ENCODE assay signal across 20 cellular contexts in genomic region chr14:103517172-103517566, GRCh38. TPM values are rescaled to one million over a fixed set of nuclear protein-coding genes. Genes with fewer than 3 reads are reported as not detected.
DNase-seq lines count a peak whose midpoint lies in the region; ATAC-seq and TF ChIP-seq lines count a peak whose summit lies in the region.
"Had no signal": no experiment of that assay in that cellular context is flagged by ENCODE, and none has a peak within 500 bp of the region (broad histone marks: within the 10 kb centered on the region; RNA-seq: fewer than 3 reads in every experiment).

No MANE protein-coding gene starts in this region.

- no peaks in the 10 kb centered on the region for H3K36me3 Mint-ChIP-seq in CD4-positive, alpha-beta T cell (ENCODE audit: low read depth)
- peaks cover 13% of the 10 kb centered on the region for H3K36me3 Mint-ChIP-seq in progenitor cell of endocrine pancreas (ENCODE audit: insufficient read depth)
- H3K36me3 Mint-ChIP-seq: activated naive CD8-positive, alpha-beta T cell treated with anti-CD3 and anti-CD28 coated beads for 36 hours; memory B cell had no signal

- ATAC-seq in CD4-positive, alpha-beta T cell (ENCODE audit: poor library complexity), result no peak
- ATAC-seq: activated CD8-positive, alpha-beta T cell treated with anti-CD3 and anti-CD28 coated beads for 36 hours; stimulated activated naive CD8-positive, alpha-beta T cell treated with anti-CD3 and anti-CD28 coated beads, Interleukin-15, Interleukin-2, amounts not matched to agents 100 U/mL and 50 U/mL, for 24 hours had no signal

- H3K4me3 ChIP-seq in right atrium auricular region (no peak overlapping the region), OCI-LY7 (ENCODE audit: low read depth, low read length, poor library complexity, severe bottlenecking) (no peak overlapping the region)
- H3K4me3 ChIP-seq: esophagus squamous epithelium, GM23338, uterus had no signal

- CTCF ChIA-PET in CD4-positive, alpha-beta T cell (lab: Charles Lee), result no interaction called here
- CTCF ChIA-PET in OCI-LY7 (lab: Charles Lee; ENCODE audit: unreplicated experiment), result no interaction called here

- H3K9me2 ChIP-seq in OCI-LY7 (ENCODE audit: insufficient read depth, low read length), result no peaks in the 10 kb centered on the region

- H3K36me3 ChIP-seq in right atrium auricular region (peaks cover 4% of the 10 kb centered on the region), OCI-LY7 (ENCODE audit: insufficient read depth, low read length) (peaks cover 4% of the 10 kb centered on the region; the same call in 1 of the 2 replicates)
- H3K36me3 ChIP-seq: esophagus squamous epithelium, uterus had no signal

- peaks cover 14% of the 10 kb centered on the region for H3K27me3 Mint-ChIP-seq in CD4-positive, alpha-beta T cell
- no peaks in the 10 kb centered on the region for H3K27me3 Mint-ChIP-seq in progenitor cell of endocrine pancreas
- H3K27me3 Mint-ChIP-seq: activated CD8-positive, alpha-beta T cell treated with anti-CD3 and anti-CD28 coated beads for 36 hours; activated naive CD8-positive, alpha-beta T cell treated with anti-CD3 and anti-CD28 coated beads for 36 hours had no signal

- intact Hi-C loops in CD4-positive, alpha-beta T cell (cut with DNase I, micrococcal nuclease), result no loop called here
- intact Hi-C loops in OCI-LY7 (cut with micrococcal nuclease; ENCODE audit: unreplicated experiment), result loop anchor here (5.0 kb wide), 1 partner anchor 45 kb away; the partner anchor contains the start of genes BAG5 and COA8

- no TSS peak for BruUV-seq in OCI-LY7 (replicated peaks; lab: Mats Ljungman, UMichigan)

- H2AFZ ChIP-seq in OCI-LY7 (ENCODE audit: low read length), result no peak overlapping the region
- H2AFZ ChIP-seq: GM23338 had no signal

- no peaks in the 10 kb centered on the region for H3K79me2 ChIP-seq in OCI-LY7 (ENCODE audit: insufficient read depth, low read depth, low read length)

- H4K20me1 ChIP-seq in OCI-LY7 (ENCODE audit: insufficient read depth, low read length), result no peaks in the 10 kb centered on the region; the same call in 1 of the 2 replicates

- H3K27ac Mint-ChIP-seq in CD4-positive, alpha-beta T cell, result no peak overlapping the region
- peak overlapping the region; percentile 27 for H3K27ac Mint-ChIP-seq in progenitor cell of endocrine pancreas
- H3K27ac Mint-ChIP-seq: activated CD8-positive, alpha-beta T cell treated with anti-CD3 and anti-CD28 coated beads for 36 hours; activated naive CD8-positive, alpha-beta T cell treated with anti-CD3 and anti-CD28 coated beads for 36 hours; GM23338; memory B cell had no signal

- no peak for DNase-seq in CD4-positive, alpha-beta T cell
- DNase-seq in right atrium auricular region (ENCODE audit: low spot score) (no peak), progenitor cell of endocrine pancreas (ENCODE audit: low spot score, unreplicated experiment) (no peak), OCI-LY7 (ENCODE audit: low spot score) (no peak), NCI-H187 treated with DMSO at 0.1 percent for 48 hours (lab: John Stamatoyannopoulos, UW) (no peak), hepatic stellate cell (ENCODE audit: low spot score) (no peak), NCI-H2107 (lab: John Stamatoyannopoulos, UW) (no peak)
- DNase-seq: activated CD8-positive, alpha-beta T cell treated with anti-CD3 and anti-CD28 coated beads for 36 hours; activated naive CD8-positive, alpha-beta T cell treated with anti-CD3 and anti-CD28 coated beads for 36 hours; activated T-cell treated with anti-CD3 and anti-CD28 coated beads, Interleukin-2, amount 50 U/mL, for 48 hours; esophagus squamous epithelium; immature natural killer cell; NCI-H1694 treated with DMSO at 0.1 percent for 48 hours; NCI-H510A; SHP77 treated with DMSO at 0.1 percent for 48 hours; stimulated activated naive CD8-positive, alpha-beta T cell treated with anti-CD3 and anti-CD28 coated beads, Interleukin-15, Interleukin-2, amounts not matched to agents 100 U/mL and 50 U/mL, for 24 hours; uterus had no signal

- no peak for TF ChIP-seq CTCF in CD4-positive, alpha-beta T cell (IDR thresholded peaks at IDR 0.05)
- TF ChIP-seq CTCF in VCaP (conservative IDR thresholded peaks at IDR 0.05) (no peak), right atrium auricular region (IDR thresholded peaks at IDR 0.05) (no peak), progenitor cell of endocrine pancreas (IDR thresholded peaks at IDR 0.05; ENCODE audit: unreplicated experiment) (no peak), OCI-LY7 (conservative IDR thresholded peaks at IDR 0.05; ENCODE audit: low read length) (no peak)

- POLR2A ChIA-PET in CD4-positive, alpha-beta T cell (lab: Charles Lee), result no interaction called here
- POLR2A ChIA-PET in OCI-LY7 (lab: Charles Lee), result no interaction called here

- H3K9me3 ChIP-seq in CD4-positive, alpha-beta T cell (ENCODE audit: control insufficient read depth, low read length), result no peaks in the 10 kb centered on the region
- H3K9me3 ChIP-seq in right atrium auricular region (no peaks in the 10 kb centered on the region), OCI-LY7 (ENCODE audit: low read length) (no peaks in the 10 kb centered on the region)
- H3K9me3 ChIP-seq: esophagus squamous epithelium, uterus had no signal

- H3K4me1 ChIP-seq in right atrium auricular region (peaks cover 0 to 85% of the 10 kb centered on the region in 2 donors), OCI-LY7 (ENCODE audit: insufficient read depth, low read length, poor library complexity, severe bottlenecking) (peaks cover 17% of the 10 kb centered on the region)

- peaks cover 10% of the 10 kb centered on the region for H3K4me1 Mint-ChIP-seq in CD4-positive, alpha-beta T cell (ENCODE audit: low read depth)
- H3K4me1 Mint-ChIP-seq in progenitor cell of endocrine pancreas (ENCODE audit: low read depth), result peaks cover 9% of the 10 kb centered on the region

- no peak overlapping the region for H3K27ac ChIP-seq in CD4-positive, alpha-beta T cell (ENCODE audit: low read depth, low read length)
- H3K27ac ChIP-seq in VCaP (peak overlapping the region; percentile 98; the same call in 1 of the 2 replicates), right atrium auricular region (peak overlapping the region; percentile 45 to 84), OCI-LY7 (ENCODE audit: low read depth, low read length, poor library complexity, severe bottlenecking) (no peak overlapping the region)

- H3K4me2 ChIP-seq in OCI-LY7 (ENCODE audit: low read length), result no peak overlapping the region
- H3K4me2 ChIP-seq: GM23338 had no signal

- peak overlapping the region; percentile 15 for H3K4me3 Mint-ChIP-seq in CD4-positive, alpha-beta T cell
- no peak overlapping the region for H3K4me3 Mint-ChIP-seq in progenitor cell of endocrine pancreas (ENCODE audit: low read depth)
- H3K4me3 Mint-ChIP-seq: activated CD8-positive, alpha-beta T cell treated with anti-CD3 and anti-CD28 coated beads for 36 hours; activated naive CD8-positive, alpha-beta T cell treated with anti-CD3 and anti-CD28 coated beads for 36 hours; GM23338; memory B cell had no signal

- peaks cover 8% of the 10 kb centered on the region for H3K27me3 ChIP-seq in CD4-positive, alpha-beta T cell (ENCODE audit: control insufficient read depth, insufficient read depth, low read length)
- H3K27me3 ChIP-seq in right atrium auricular region, result no peaks in the 10 kb centered on the region
- H3K27me3 ChIP-seq: uterus had no signal

- H3K9me3 Mint-ChIP-seq in CD4-positive, alpha-beta T cell, result no peaks in the 10 kb centered on the region
- no peaks in the 10 kb centered on the region for H3K9me3 Mint-ChIP-seq in progenitor cell of endocrine pancreas (ENCODE audit: low read depth)
- H3K9me3 Mint-ChIP-seq: activated CD8-positive, alpha-beta T cell treated with anti-CD3 and anti-CD28 coated beads for 36 hours; activated naive CD8-positive, alpha-beta T cell treated with anti-CD3 and anti-CD28 coated beads for 36 hours; GM23338; immature natural killer cell; memory B cell had no signal

RNA-seq across cellular contexts. Expression of gene CKB, which starts 5.5 kb away (rescaled TPM):
- 1 to 10 TPM; 5.8 to 6.6 TPM for total RNA-seq in CD4-positive, alpha-beta T cell
- 100 to 1,000 TPM; 546 to 707 TPM for total RNA-seq in right atrium auricular region
- 929 and 983 TPM in 2 replicates for total RNA-seq in progenitor cell of endocrine pancreas
- total RNA-seq in OCI-LY7 (2014; rRNA removed; shearing (Covaris generic)), result 0.57 and 0.82 TPM in 2 replicates
- 3.0 and 3.2 TPM in 2 replicates for total RNA-seq in OCI-LY7 (2022)

RNA-seq across cellular contexts. Expression of gene TRMT61A, which starts 11.8 kb away (rescaled TPM):
- total RNA-seq in CD4-positive, alpha-beta T cell, result 1 to 10 TPM; 9.2 to 9.8 TPM
- 1 to 10 TPM; 4.4 to 7.4 TPM for total RNA-seq in right atrium auricular region
- total RNA-seq in progenitor cell of endocrine pancreas, result 10.3 and 10.7 TPM in 2 replicates
- total RNA-seq in OCI-LY7 (2014; rRNA removed; shearing (Covaris generic)), result 16.7 and 17.1 TPM in 2 replicates
- 11.2 and 13.1 TPM in 2 replicates for total RNA-seq in OCI-LY7 (2022)

RNA-seq across cellular contexts. Expression of gene BAG5, which starts 45.3 kb away (rescaled TPM):
- 10 to 100 TPM; 39.4 to 40.3 TPM for total RNA-seq in CD4-positive, alpha-beta T cell
- 10 to 100 TPM; 16.1 to 17.7 TPM for total RNA-seq in right atrium auricular region
- 23.5 and 24.7 TPM in 2 replicates for total RNA-seq in progenitor cell of endocrine pancreas
- total RNA-seq in OCI-LY7 (2014; rRNA removed; shearing (Covaris generic)), result 26.1 and 29.2 TPM in 2 replicates
- 36.3 and 38.7 TPM in 2 replicates for total RNA-seq in OCI-LY7 (2022)

RNA-seq across cellular contexts. Expression of gene COA8, which starts 45.6 kb away (rescaled TPM):
- 10 to 100 TPM in 1 of 2 experiments, 1 to 10 TPM in 1; 9.1 to 10.7 TPM for total RNA-seq in CD4-positive, alpha-beta T cell
- total RNA-seq in right atrium auricular region (10 to 100 TPM; 21.3 to 53.2 TPM), progenitor cell of endocrine pancreas (45.1 and 46.3 TPM in 2 replicates), OCI-LY7 (2022) (33.0 and 38.9 TPM in 2 replicates)
- 18.2 and 18.7 TPM in 2 replicates for total RNA-seq in OCI-LY7 (2014; rRNA removed; shearing (Covaris generic))

Comparison
In these comparisons a context has a peak if more than half of its experiments do, and no peak if none do; other contexts are left out.
1. H3K27ac ChIP-seq: peak in VCaP (single experiment) and right atrium auricular region (2 of 2); none in CD4-positive, alpha-beta T cell (single experiment) and OCI-LY7 (single experiment).
2. RNA of gene CKB, which starts 5.5 kb away (total RNA-seq): 929 to 983 TPM in progenitor cell of endocrine pancreas and 546 to 707 TPM in right atrium auricular region; 5.8 to 6.6 TPM in CD4-positive, alpha-beta T cell and 0.57 to 3.2 TPM in OCI-LY7; every median in the first group is over 10 times any median in the second.